In the genomic region with DNA sequence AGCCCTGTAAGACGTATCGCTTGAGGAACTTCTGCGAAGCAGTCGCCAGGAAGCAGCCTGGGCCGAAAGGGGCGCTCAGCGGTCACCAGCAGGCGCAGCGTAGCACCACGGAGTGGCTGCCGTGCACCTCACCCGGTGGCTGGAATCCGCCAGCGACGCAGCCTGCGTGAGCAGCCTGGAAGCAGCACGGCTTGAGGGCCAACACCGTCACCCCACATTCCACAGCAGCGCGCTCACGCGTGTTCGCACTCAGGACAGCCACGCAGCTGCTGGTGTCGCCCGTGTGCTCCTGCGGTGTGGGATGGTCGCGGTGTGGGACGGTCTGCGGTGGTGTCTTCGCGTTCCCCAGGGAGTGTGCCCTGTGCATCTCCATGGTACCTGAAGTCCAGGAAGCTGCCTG, we compare ENCODE assay signal across 19 cellular contexts. TPM values are rescaled to one million over a fixed set of nuclear protein-coding genes. Genes with fewer than 3 reads are reported as not detected.
DNase-seq lines count a peak whose midpoint lies in the region; ATAC-seq and FAIRE-seq lines count a peak whose summit lies in the region.
"Had no signal": no experiment of that assay in that cellular context is flagged by ENCODE, and none has a peak within 500 bp of the region (broad histone marks: within the 10 kb centered on the region; RNA-seq: fewer than 3 reads in every experiment).

No MANE protein-coding gene starts in this region.

- peaks cover 7% of the 10 kb centered on the region for H3K4me1 Mint-ChIP-seq in activated CD8-positive, alpha-beta memory T cell treated with anti-CD3 and anti-CD28 coated beads, Interleukin-2, amount 10 ng/mL, durations not matched to agents 7 days and 5 days
- peaks cover 2% of the 10 kb centered on the region for H3K4me1 Mint-ChIP-seq in memory B cell

- H3K36me3 Mint-ChIP-seq in activated CD8-positive, alpha-beta memory T cell treated with anti-CD3 and anti-CD28 coated beads, Interleukin-2, amount 10 ng/mL, durations not matched to agents 7 days and 5 days = peaks cover 59% of the 10 kb centered on the region
- H3K36me3 Mint-ChIP-seq in memory B cell = peaks cover 22% of the 10 kb centered on the region

- no peaks in the 10 kb centered on the region for H3K9me3 Mint-ChIP-seq in activated CD8-positive, alpha-beta memory T cell treated with anti-CD3 and anti-CD28 coated beads, Interleukin-2, amount 10 ng/mL, durations not matched to agents 7 days and 5 days (ENCODE audit: low read depth)
- no peaks in the 10 kb centered on the region for H3K9me3 Mint-ChIP-seq in memory B cell
- H3K9me3 Mint-ChIP-seq: CD4-positive, alpha-beta T cell had no signal

- DNase-seq in activated CD8-positive, alpha-beta memory T cell treated with anti-CD3 and anti-CD28 coated beads, Interleukin-2, amount 10 ng/mL, durations not matched to agents 7 days and 5 days = peak; percentile 37
- DNase-seq in activated CD8-positive, alpha-beta memory T cell treated with anti-CD3 and anti-CD28 coated beads, Interleukin-2, amount 50 U/mL, for 48 hours = no peak
- DNase-seq in HTR-8/SVneo (ENCODE audit: insufficient read length, low spot score) = no peak
- DNase-seq in memory B cell (ENCODE audit: low spot score in 2 of 2) = no peak
- DNase-seq in SW480 (ENCODE audit: low spot score) = no peak
- DNase-seq: CD4-positive, alpha-beta T cell; DMS153; GDM1; GOT3; Karpas-422; NCI-H1417 treated with DMSO at 0.1 percent for 48 hours; NCI-H187 treated with DMSO at 0.1 percent for 48 hours; NCI-H226; NCI-H524; PC-3; RPMI8226; SHP77 treated with DMSO at 0.1 percent for 48 hours; SK-N-SH had no signal

- ATAC-seq in activated CD8-positive, alpha-beta memory T cell treated with anti-CD3 and anti-CD28 coated beads, Interleukin-2, amount 10 ng/mL, durations not matched to agents 7 days and 5 days = no peak
- ATAC-seq in memory B cell (ENCODE audit: low read depth) (no peak), HG02884 (IDR thresholded peaks at IDR 0.05; ENCODE audit: unreplicated experiment) (no peak)
- ATAC-seq: PC-3 had no signal

- peak; percentile 63 for FAIRE-seq in HTR-8/SVneo (lab: Jason Lieb, UNC)

- no peak overlapping the region for H3K4me3 Mint-ChIP-seq in activated CD8-positive, alpha-beta memory T cell treated with anti-CD3 and anti-CD28 coated beads, Interleukin-2, amount 10 ng/mL, durations not matched to agents 7 days and 5 days
- H3K4me3 Mint-ChIP-seq in memory B cell = no peak overlapping the region
- H3K4me3 Mint-ChIP-seq: CD4-positive, alpha-beta T cell had no signal

- CTCF ChIA-PET in activated CD8-positive, alpha-beta memory T cell treated with anti-CD3 and anti-CD28 coated beads, Interleukin-2, amount 10 ng/mL, durations not matched to agents 7 days and 5 days (lab: Charles Lee) = no interaction called here

- no peak overlapping the region for H3K27ac Mint-ChIP-seq in activated CD8-positive, alpha-beta memory T cell treated with anti-CD3 and anti-CD28 coated beads, Interleukin-2, amount 10 ng/mL, durations not matched to agents 7 days and 5 days
- H3K27ac Mint-ChIP-seq in memory B cell = peak overlapping the region; percentile 45
- H3K27ac Mint-ChIP-seq: CD4-positive, alpha-beta T cell had no signal

- no peaks in the 10 kb centered on the region for H3K27me3 Mint-ChIP-seq in activated CD8-positive, alpha-beta memory T cell treated with anti-CD3 and anti-CD28 coated beads, Interleukin-2, amount 10 ng/mL, durations not matched to agents 7 days and 5 days
- no peaks in the 10 kb centered on the region for H3K27me3 Mint-ChIP-seq in memory B cell
- H3K27me3 Mint-ChIP-seq: CD4-positive, alpha-beta T cell had no signal

RNA-seq across cellular contexts. Expression of gene UBE2I, which starts 9.6 kb away (rescaled TPM):
- total RNA-seq in activated CD8-positive, alpha-beta memory T cell treated with anti-CD3 and anti-CD28 coated beads, Interleukin-2, amount 10 ng/mL, durations not matched to agents 7 days and 5 days = 100 to 1,000 TPM; 224 to 253 TPM

RNA-seq across cellular contexts. Expression of gene BAIAP3, which starts 14.4 kb away (rescaled TPM):
- total RNA-seq in activated CD8-positive, alpha-beta memory T cell treated with anti-CD3 and anti-CD28 coated beads, Interleukin-2, amount 10 ng/mL, durations not matched to agents 7 days and 5 days = under 1 TPM; 0.45 to 0.53 TPM

RNA-seq across cellular contexts. Expression of gene TSR3, which starts 32.6 kb away (rescaled TPM):
- 10 to 100 TPM; 52.9 to 57.8 TPM for total RNA-seq in activated CD8-positive, alpha-beta memory T cell treated with anti-CD3 and anti-CD28 coated beads, Interleukin-2, amount 10 ng/mL, durations not matched to agents 7 days and 5 days

RNA-seq across cellular contexts. Expression of gene GNPTG, which starts 32.7 kb away (rescaled TPM):
- total RNA-seq in activated CD8-positive, alpha-beta memory T cell treated with anti-CD3 and anti-CD28 coated beads, Interleukin-2, amount 10 ng/mL, durations not matched to agents 7 days and 5 days = 10 to 100 TPM; 29.3 to 33.0 TPM
